In genomic region chr13:105785436-105785835, GRCh38 we compare ENCODE assay signal across 6 cellular contexts.
"Had no signal": no experiment of that assay in that cellular context is flagged by ENCODE, and none has a peak within 500 bp of the region (broad histone marks: within the 10 kb centered on the region; RNA-seq: fewer than 3 reads in every experiment).

No MANE protein-coding gene starts in this region.

- ATAC-seq: K562 had no signal

- FAIRE-seq: HTR-8/SVneo, K562 had no signal

- H3K27ac ChIP-seq: HL-60 had no signal

- H3K4me3 ChIP-seq: K562 had no signal

- DNase-seq: IMR-90, KBM-7, KG1 had no signal
